Comparison of ENCODE assay signal across 17 cellular contexts in the genomic region with DNA sequence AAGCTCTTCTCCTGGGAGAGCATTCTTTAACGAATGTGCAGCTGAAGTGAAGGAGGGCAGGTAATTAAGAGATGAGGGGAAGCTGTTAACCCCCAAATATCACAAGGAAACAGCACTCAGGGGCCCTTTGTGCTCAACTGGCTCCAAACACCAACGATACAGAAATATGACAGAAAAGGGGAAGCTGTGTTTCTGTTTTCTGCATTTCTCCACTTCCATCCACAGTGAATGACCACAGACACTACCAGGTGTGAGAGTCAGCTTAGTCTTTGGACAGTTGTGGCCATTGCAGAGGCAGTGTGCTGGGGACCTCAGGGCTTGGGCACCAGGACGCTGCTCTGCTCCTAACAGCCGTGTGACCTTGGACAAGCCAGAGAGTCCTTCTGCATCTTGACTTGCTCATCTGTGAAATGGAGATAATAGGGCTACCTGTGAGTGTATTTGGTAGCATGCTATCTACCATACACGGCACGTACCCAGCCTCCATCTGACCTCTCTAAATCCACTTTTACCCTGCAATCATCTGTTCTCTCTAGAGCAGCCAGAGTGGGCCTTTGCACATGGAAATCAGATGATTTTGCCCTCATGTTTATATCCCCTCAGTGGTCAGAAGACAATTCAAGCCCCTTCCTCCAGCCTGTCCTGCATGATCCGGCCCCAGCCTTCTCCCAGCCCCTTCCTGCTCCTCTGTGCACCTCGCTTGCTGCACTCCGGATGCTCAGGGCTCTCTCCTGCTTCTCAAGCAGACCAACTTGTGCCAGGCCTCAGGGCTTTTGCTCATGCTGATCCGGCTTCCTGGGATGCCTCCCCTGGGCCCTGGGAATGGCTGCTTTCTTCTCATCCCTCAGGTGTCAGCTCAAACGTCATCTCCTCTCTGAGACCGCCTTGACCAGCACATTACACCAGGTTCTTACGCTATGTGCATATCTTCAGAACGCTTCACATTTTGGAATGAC. TPM values are rescaled to one million over a fixed set of nuclear protein-coding genes. Genes with fewer than 3 reads are reported as not detected.
DNase-seq lines count a peak whose midpoint lies in the region; ATAC-seq, FAIRE-seq and TF ChIP-seq lines count a peak whose summit lies in the region.
"Had no signal": no experiment of that assay in that cellular context is flagged by ENCODE, and none has a peak within 500 bp of the region (broad histone marks: within the 10 kb centered on the region; RNA-seq: fewer than 3 reads in every experiment).

No MANE protein-coding gene starts in this region.

- H3K4me3 Mint-ChIP-seq in activated CD8-positive, alpha-beta memory T cell treated with anti-CD3 and anti-CD28 coated beads, Interleukin-2, amount 10 ng/mL, durations not matched to agents 7 days and 5 days, result no peak overlapping the region
- no peak overlapping the region for H3K4me3 Mint-ChIP-seq in activated T-cell treated with anti-CD3 and anti-CD28 coated beads, Interleukin-2, amount 50 U/mL, for 72 hours
- H3K4me3 Mint-ChIP-seq: nephron progenitor cell had no signal

- peak; percentile 13 for DNase-seq in activated CD8-positive, alpha-beta memory T cell treated with anti-CD3 and anti-CD28 coated beads, Interleukin-2, amount 50 U/mL, for 48 hours
- no peak for DNase-seq in activated CD8-positive, alpha-beta memory T cell treated with anti-CD3 and anti-CD28 coated beads, Interleukin-2, amount 10 ng/mL, durations not matched to agents 7 days and 5 days
- DNase-seq in RPMI8226, result peak; percentile 34
- DNase-seq in keratinocyte (ENCODE audit: low read depth, low spot score), result no peak
- peak in 1 of 2 donors; percentile 9 for DNase-seq in tibial artery
- no peak for DNase-seq in Ammon's horn (ENCODE audit: low spot score)
- DNase-seq in NCI-H2029 (lab: John Stamatoyannopoulos, UW), result no peak
- no peak for DNase-seq in activated T-cell treated with anti-CD3 and anti-CD28 coated beads, Interleukin-2, amount 50 U/mL, for 72 hours
- DNase-seq: activated CD4-positive, alpha-beta T cell treated with anti-CD3 and anti-CD28 coated beads, Interleukin-2, amount 50 U/mL, for 1 hour; brain microvascular endothelial cell; left cardiac atrium; NCI-H1930; NCI-H748 treated with DMSO at 0.1 percent for 48 hours; nephron progenitor cell had no signal

- no peaks in the 10 kb centered on the region for H3K9me3 Mint-ChIP-seq in activated CD8-positive, alpha-beta memory T cell treated with anti-CD3 and anti-CD28 coated beads, Interleukin-2, amount 10 ng/mL, durations not matched to agents 7 days and 5 days (ENCODE audit: low read depth)
- H3K9me3 Mint-ChIP-seq in activated T-cell treated with anti-CD3 and anti-CD28 coated beads, Interleukin-2, amount 50 U/mL, for 72 hours, result no peaks in the 10 kb centered on the region
- H3K9me3 Mint-ChIP-seq: nephron progenitor cell had no signal

- no peak for TF ChIP-seq CTCF in keratinocyte (optimal IDR thresholded peaks at IDR 0.05 in 1 of 3, IDR thresholded peaks at IDR 0.05 in 1 of 3, conservative IDR thresholded peaks at IDR 0.05 in 1 of 3; ENCODE audit: extremely low read depth in 1 of 3, insufficient read depth in 2 of 3, low read length in 3 of 3)
- no peak for TF ChIP-seq CTCF in tibial artery (IDR thresholded peaks at IDR 0.05)

- H3K27me3 Mint-ChIP-seq in activated CD8-positive, alpha-beta memory T cell treated with anti-CD3 and anti-CD28 coated beads, Interleukin-2, amount 10 ng/mL, durations not matched to agents 7 days and 5 days, result peaks cover 25% of the 10 kb centered on the region
- H3K27me3 Mint-ChIP-seq in activated T-cell treated with anti-CD3 and anti-CD28 coated beads, Interleukin-2, amount 50 U/mL, for 72 hours (ENCODE audit: low read depth), result peaks cover 5% of the 10 kb centered on the region

- FAIRE-seq in keratinocyte (lab: Jason Lieb, UNC), result peak; percentile 32
- FAIRE-seq: A549, endometrium had no signal

- H3K9me1 ChIP-seq in keratinocyte (ENCODE audit: control insufficient read depth, extremely low read depth, insufficient read depth, low read length), result no peaks in the 10 kb centered on the region

- H2AFZ ChIP-seq in keratinocyte (ENCODE audit: control insufficient read depth, low read length), result no peak overlapping the region

- H3K36me3 Mint-ChIP-seq in activated CD8-positive, alpha-beta memory T cell treated with anti-CD3 and anti-CD28 coated beads, Interleukin-2, amount 10 ng/mL, durations not matched to agents 7 days and 5 days, result no peaks in the 10 kb centered on the region
- H3K36me3 Mint-ChIP-seq in activated T-cell treated with anti-CD3 and anti-CD28 coated beads, Interleukin-2, amount 50 U/mL, for 72 hours (ENCODE audit: insufficient read depth in 2 of 2), result no peaks in the 10 kb centered on the region

- no peaks in the 10 kb centered on the region for H3K27me3 ChIP-seq in keratinocyte (ENCODE audit: control insufficient read depth, extremely low read depth, insufficient read depth, low read length)
- no peaks in the 10 kb centered on the region for H3K27me3 ChIP-seq in tibial artery
- H3K27me3 ChIP-seq: brain microvascular endothelial cell had no signal

- H3K27ac Mint-ChIP-seq in activated CD8-positive, alpha-beta memory T cell treated with anti-CD3 and anti-CD28 coated beads, Interleukin-2, amount 10 ng/mL, durations not matched to agents 7 days and 5 days, result no peak overlapping the region
- no peak overlapping the region for H3K27ac Mint-ChIP-seq in activated T-cell treated with anti-CD3 and anti-CD28 coated beads, Interleukin-2, amount 50 U/mL, for 72 hours
- H3K27ac Mint-ChIP-seq: nephron progenitor cell had no signal

- H3K79me2 ChIP-seq in keratinocyte (ENCODE audit: control insufficient read depth, insufficient read depth, low read length), result peaks cover 6% of the 10 kb centered on the region

- no peaks in the 10 kb centered on the region for H4K20me1 ChIP-seq in keratinocyte (ENCODE audit: control insufficient read depth, extremely low read depth, insufficient read depth, low read length)

- CTCF ChIA-PET in activated CD8-positive, alpha-beta memory T cell treated with anti-CD3 and anti-CD28 coated beads, Interleukin-2, amount 10 ng/mL, durations not matched to agents 7 days and 5 days (lab: Charles Lee), result interaction anchor here (1.4 to 2.5 kb wide), 2 partner anchors 22 to 174 kb away, joined by 3 to 8 read pairs; no protein-coding TSS in a partner anchor

- dilution Hi-C loops in keratinocyte (cut with MboI; ENCODE audit: extremely low pct_ligation_motif_present, low sequenced_read_pairs), result no loop called here

- no peak overlapping the region for H3K4me2 ChIP-seq in keratinocyte (ENCODE audit: control insufficient read depth, extremely low read depth, insufficient read depth, low read depth, low read length)
- H3K4me2 ChIP-seq: KMS-11 had no signal

- ATAC-seq in activated CD8-positive, alpha-beta memory T cell treated with anti-CD3 and anti-CD28 coated beads, Interleukin-2, amount 10 ng/mL, durations not matched to agents 7 days and 5 days, result no peak
- no peak for ATAC-seq in activated T-cell treated with anti-CD3 and anti-CD28 coated beads, Interleukin-2, amount 50 U/mL, for 72 hours (replicated peaks in 1 of 2)
- ATAC-seq: A549, left cardiac atrium had no signal

- H3K4me1 ChIP-seq in keratinocyte (ENCODE audit: control insufficient read depth, extremely low read depth, insufficient read depth, low read length) (peaks cover 55% of the 10 kb centered on the region), tibial artery (peaks cover 0 to 88% (median 69%) of the 10 kb centered on the region in 4 donors)

- H3K36me3 ChIP-seq in keratinocyte (ENCODE audit: control insufficient read depth in 2 of 2, extremely low read depth in 1 of 2, insufficient read depth in 2 of 2, low read length in 2 of 2) (no peaks in the 10 kb centered on the region), tibial artery (no peaks in the 10 kb centered on the region)
- H3K36me3 ChIP-seq: brain microvascular endothelial cell had no signal

- intact Hi-C loops in tibial artery (cut with DNase I; ENCODE audit: low total_unique reads), result no loop called here

- H3K4me3 ChIP-seq in keratinocyte (ENCODE audit: control insufficient read depth in 2 of 3, extremely low read depth in 1 of 3, insufficient read depth in 2 of 3, low read depth in 1 of 3, low read length in 3 of 3), result no peak overlapping the region
- H3K4me3 ChIP-seq in tibial artery, result no peak overlapping the region
- H3K4me3 ChIP-seq: A549 had no signal

- H3K9me3 ChIP-seq in keratinocyte (ENCODE audit: control insufficient read depth, low read depth, low read length), result no peaks in the 10 kb centered on the region
- no peaks in the 10 kb centered on the region for H3K9me3 ChIP-seq in tibial artery
- H3K9me3 ChIP-seq: A549 had no signal

- H3K27ac ChIP-seq in keratinocyte (ENCODE audit: control insufficient read depth, insufficient read depth, low read length) (no peak overlapping the region), tibial artery (peak overlapping the region; percentile 87 to 91)
- H3K27ac ChIP-seq: brain microvascular endothelial cell, KMS-11 had no signal

- H3K4me1 Mint-ChIP-seq in activated CD8-positive, alpha-beta memory T cell treated with anti-CD3 and anti-CD28 coated beads, Interleukin-2, amount 10 ng/mL, durations not matched to agents 7 days and 5 days, result peaks cover 2% of the 10 kb centered on the region
- no peaks in the 10 kb centered on the region for H3K4me1 Mint-ChIP-seq in activated T-cell treated with anti-CD3 and anti-CD28 coated beads, Interleukin-2, amount 50 U/mL, for 72 hours (ENCODE audit: low read depth)

- H3K9ac ChIP-seq in keratinocyte (ENCODE audit: control insufficient read depth, extremely low read depth, insufficient read depth, low read length), result no peak overlapping the region
- H3K9ac ChIP-seq: KMS-11 had no signal

RNA-seq across cellular contexts. Expression of a gene that starts 4.7 kb away (rescaled TPM):
- total RNA-seq in activated CD8-positive, alpha-beta memory T cell treated with anti-CD3 and anti-CD28 coated beads, Interleukin-2, amount 10 ng/mL, durations not matched to agents 7 days and 5 days, result not detected
- polyA plus RNA-seq in keratinocyte, result 189 to 315 TPM (median 275 TPM) in 3 replicates
- 26.1 TPM for polyA plus RNA-seq in keratinocyte (2011; ENCODE audit: low read depth)
- 110 and 149 TPM in 2 replicates for polyA plus RNA-seq in keratinocyte (2011; cell fraction: cytosol; rRNA removed)
- polyA plus RNA-seq in keratinocyte (2011; cell fraction: nucleus; rRNA removed), result 323 and 403 TPM in 2 replicates
- polyA plus RNA-seq in keratinocyte (2012; ENCODE audit: low replicate concordance), result 93.3 and 275 TPM in 2 replicates
- 198 to 587 TPM (median 223 TPM) in 3 replicates for polyA minus RNA-seq in keratinocyte
- 259 TPM for polyA minus RNA-seq in keratinocyte (2011; cell fraction: cytosol; rRNA and poly(A)+ RNA removed)
- polyA minus RNA-seq in keratinocyte (2011; cell fraction: nucleus; rRNA and poly(A)+ RNA removed), result 310 and 334 TPM in 2 replicates
- not detected for total RNA-seq in activated T-cell treated with anti-CD3 and anti-CD28 coated beads, Interleukin-2, amount 50 U/mL, for 72 hours

RNA-seq across cellular contexts. Expression of a gene that starts 45.9 kb away (rescaled TPM):
- not detected for total RNA-seq in activated CD8-positive, alpha-beta memory T cell treated with anti-CD3 and anti-CD28 coated beads, Interleukin-2, amount 10 ng/mL, durations not matched to agents 7 days and 5 days
- not detected in 3 replicates for polyA plus RNA-seq in keratinocyte
- polyA plus RNA-seq in keratinocyte (2011; ENCODE audit: low read depth), result not detected
- polyA plus RNA-seq in keratinocyte (2011; cell fraction: cytosol; rRNA removed), result not detected in 2 replicates
- not detected in 2 replicates for polyA plus RNA-seq in keratinocyte (2011; cell fraction: nucleus; rRNA removed)
- polyA plus RNA-seq in keratinocyte (2012; ENCODE audit: low replicate concordance), result not detected in 2 replicates
- not detected in 3 replicates for polyA minus RNA-seq in keratinocyte
- polyA minus RNA-seq in keratinocyte (2011; cell fraction: cytosol; rRNA and poly(A)+ RNA removed), result not detected
- not detected in 2 replicates for polyA minus RNA-seq in keratinocyte (2011; cell fraction: nucleus; rRNA and poly(A)+ RNA removed)
- not detected for total RNA-seq in activated T-cell treated with anti-CD3 and anti-CD28 coated beads, Interleukin-2, amount 50 U/mL, for 72 hours
- polyA plus RNA-seq: A549 had no signal

Comparison
In these comparisons a context has a peak if more than half of its experiments do, and no peak if none do; other contexts are left out.
1. DNase-seq: peak in activated CD8-positive, alpha-beta memory T cell treated with anti-CD3 and anti-CD28 coated beads, Interleukin-2, amount 50 U/mL, for 48 hours (single experiment) and RPMI8226 (single experiment); none in activated CD8-positive, alpha-beta memory T cell treated with anti-CD3 and anti-CD28 coated beads, Interleukin-2, amount 10 ng/mL, durations not matched to agents 7 days and 5 days (single experiment), keratinocyte (single experiment), Ammon's horn (single experiment), NCI-H2029 (single experiment) and activated T-cell treated with anti-CD3 and anti-CD28 coated beads, Interleukin-2, amount 50 U/mL, for 72 hours (0 of 2).